In genomic region chr5:177996660-177997318, GRCh38 we compare ENCODE assay signal across 29 cellular contexts. TPM values are rescaled to one million over a fixed set of nuclear protein-coding genes. Genes with fewer than 3 reads are reported as not detected.
"Had no signal": no experiment of that assay in that cellular context is flagged by ENCODE, and none has a peak within 500 bp of the region (broad histone marks: within the 10 kb centered on the region; RNA-seq: fewer than 3 reads in every experiment).

No MANE protein-coding gene starts in this region.

- DNase-seq: activated CD4-positive, CD25-positive, alpha-beta regulatory T cell treated with anti-CD3 and anti-CD28 coated beads, Interleukin-2, amount 50 U/mL, for 72 hours; activated naive CD4-positive, alpha-beta T cell; activated naive CD8-positive, alpha-beta T cell treated with anti-CD3 and anti-CD28 coated beads for 36 hours; activated T-cell treated with anti-CD3 and anti-CD28 coated beads, Interleukin-2, amount 50 U/mL, for 1 hour; amniotic stem cell; cerebellar nuclear complex; endodermal cell; foreskin fibroblast; heart right ventricle; kidney; lower lobe of right lung; mesendoderm; naive B cell; retina; stimulated activated CD4-positive, alpha-beta T cell treated with anti-CD3 and anti-CD28 coated beads, Interleukin-4, amount 100 ng/mL, for 1 hour; stimulated activated naive CD4-positive, alpha-beta T cell treated with Interleukin-2 at 50 U/mL for 16 hours; T-helper 17 cell had no signal

- ATAC-seq: heart right ventricle, left lobe of liver, lower lobe of right lung, T-helper 17 cell had no signal

- H3K27me3 ChIP-seq: vagina had no signal

- H3K9me3 ChIP-seq: heart right ventricle, lower lobe of right lung, thoracic aorta, vagina had no signal

- H3K4me3 ChIP-seq: coronary artery, heart right ventricle, lower lobe of right lung, thoracic aorta, vagina had no signal

- H3K27ac ChIP-seq: coronary artery, heart right ventricle, lower lobe of right lung, thoracic aorta, vagina, VCaP had no signal

- H3K4me1 ChIP-seq: heart right ventricle, lower lobe of right lung, vagina had no signal

- H3K36me3 ChIP-seq: heart right ventricle, lower lobe of right lung, thoracic aorta, vagina had no signal

- FAIRE-seq: kidney had no signal

RNA-seq across cellular contexts. Expression of gene PROP1, which starts 0.7 kb away (rescaled TPM):
- total RNA-seq: activated naive CD8-positive, alpha-beta T cell treated with anti-CD3 and anti-CD28 coated beads for 36 hours; activated T-helper 2 cell treated with anti-CD3 and anti-CD28 coated beads, Interferon-gamma antibody, Interleukin-2, Interleukin-4, amounts not matched to agents 10 μg/mL and 5 μg/mL and 100 μg/mL, durations not matched to agents 14 hours and 24 hours and 36 hours; endodermal cell; epithelial cell of proximal tubule; fibroblast of lung; heart right ventricle; kidney; left lobe of liver; lower lobe of right lung; mucosa of gallbladder; osteoblast; progenitor cell of endocrine pancreas; T-helper 17 cell; thoracic aorta; vagina had no signal
- polyA plus RNA-seq: fibroblast of lung, heart right ventricle, neural cell had no signal
